Comparison of ENCODE assay signal across 27 cellular contexts in the genomic region with DNA sequence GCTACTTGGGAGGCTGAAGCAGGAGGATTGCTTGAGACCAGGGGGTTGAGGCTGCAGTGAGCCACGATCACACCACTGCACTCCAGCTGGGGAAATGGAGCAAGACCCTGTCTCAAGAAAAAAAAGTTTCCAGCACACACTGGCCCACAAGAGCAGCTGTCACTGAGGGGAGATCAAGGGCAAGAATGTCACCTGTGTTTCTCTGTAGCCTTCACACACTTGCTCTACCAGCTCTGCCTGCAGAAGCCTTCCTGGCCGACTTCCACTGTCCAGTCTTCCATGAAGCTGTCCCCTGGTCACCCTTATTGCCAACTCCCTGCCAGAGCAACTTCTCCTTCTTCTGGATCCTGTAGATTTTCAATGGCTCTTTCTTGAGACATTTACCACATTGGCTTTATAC.
"Had no signal": no experiment of that assay in that cellular context is flagged by ENCODE, and none has a peak within 500 bp of the region (broad histone marks: within the 10 kb centered on the region; RNA-seq: fewer than 3 reads in every experiment).

No MANE protein-coding gene starts in this region.

- DNase-seq: activated CD4-positive, alpha-beta memory T cell treated with anti-CD3 and anti-CD28 coated beads, Interleukin-2, amount 10 ng/mL, durations not matched to agents 7 days and 5 days; activated CD4-positive, alpha-beta T cell treated with anti-CD3 and anti-CD28 coated beads for 1 hour; activated CD4-positive, alpha-beta T cell treated with anti-CD3 and anti-CD28 coated beads for 4 hours; activated CD4-positive, alpha-beta T cell treated with anti-CD3 and anti-CD28 coated beads, Interleukin-2, amount 10 ng/mL, durations not matched to agents 7 days and 5 days; activated CD4-positive, alpha-beta T cell treated with anti-CD3 and anti-CD28 coated beads, Interleukin-2, amount 50 U/mL, for 4 hours; activated CD4-positive, CD25-positive, alpha-beta regulatory T cell; activated effector memory CD4-positive, alpha-beta T cell treated with anti-CD3 and anti-CD28 coated beads, Interleukin-2, amount 50 U/mL, for 16 hours; activated naive CD4-positive, alpha-beta T cell treated with anti-CD3 and anti-CD28 coated beads for 36 hours; activated naive CD8-positive, alpha-beta T cell treated with anti-CD3 and anti-CD28 coated beads for 36 hours; activated naive CD8-positive, alpha-beta T cell treated with anti-CD3 and anti-CD28 coated beads, Interleukin-2, amount 50 U/mL, for 24 hours; activated T-cell treated with anti-CD3 and anti-CD28 coated beads, Interleukin-2, amount 50 U/mL, for 1 hour; activated T-cell treated with anti-CD3 and anti-CD28 coated beads, Interleukin-2, amount 50 U/mL, for 48 hours; brain microvascular endothelial cell; cortex of kidney; dermis blood vessel endothelial cell; effector CD8-positive, alpha-beta T cell; foreskin keratinocyte; gastrocnemius medialis; glutamatergic neuron; heart left ventricle; T-helper 2 cell had no signal

- H3K9me3 ChIP-seq: adrenal gland, ascending aorta, gastrocnemius medialis, heart left ventricle had no signal

- H3K36me3 Mint-ChIP-seq: activated naive CD4-positive, alpha-beta T cell treated with anti-CD3 and anti-CD28 coated beads, Interleukin-2, amount 50 U/mL, for 24 hours; activated naive CD8-positive, alpha-beta T cell treated with anti-CD3 and anti-CD28 coated beads for 36 hours had no signal

- H3K4me1 ChIP-seq: adrenal gland, ascending aorta, foreskin keratinocyte, gastrocnemius medialis, heart left ventricle had no signal

- H3K27me3 Mint-ChIP-seq: activated CD4-positive, alpha-beta T cell treated with anti-CD3 and anti-CD28 coated beads, Interleukin-2, amount 10 ng/mL, durations not matched to agents 7 days and 5 days had no signal

- H3K4me1 Mint-ChIP-seq: activated CD4-positive, alpha-beta memory T cell treated with anti-CD3 and anti-CD28 coated beads, Interleukin-2, amount 10 ng/mL, durations not matched to agents 7 days and 5 days; activated CD4-positive, alpha-beta T cell treated with anti-CD3 and anti-CD28 coated beads, Interleukin-2, amount 10 ng/mL, durations not matched to agents 7 days and 5 days; activated naive CD4-positive, alpha-beta T cell treated with anti-CD3 and anti-CD28 coated beads, Interleukin-2, amount 50 U/mL, for 24 hours; activated naive CD8-positive, alpha-beta T cell treated with anti-CD3 and anti-CD28 coated beads for 36 hours; activated naive CD8-positive, alpha-beta T cell treated with anti-CD3 and anti-CD28 coated beads, Interleukin-2, amount 50 U/mL, for 24 hours; central memory CD8-positive, alpha-beta T cell had no signal

- H3K36me3 ChIP-seq: adrenal gland, ascending aorta, brain microvascular endothelial cell, gastrocnemius medialis, heart left ventricle had no signal

- H3K27ac ChIP-seq: adrenal gland, ascending aorta, brain microvascular endothelial cell, foreskin keratinocyte, gastrocnemius medialis, heart left ventricle had no signal

- H3K27me3 ChIP-seq: adrenal gland, ascending aorta, brain microvascular endothelial cell, foreskin keratinocyte, gastrocnemius medialis had no signal

- H3K4me3 ChIP-seq: adrenal gland, ascending aorta, gastrocnemius medialis, heart left ventricle had no signal

- H3K9me3 Mint-ChIP-seq: activated CD4-positive, alpha-beta memory T cell treated with anti-CD3 and anti-CD28 coated beads, Interleukin-2, amount 10 ng/mL, durations not matched to agents 7 days and 5 days; activated CD4-positive, alpha-beta T cell treated with anti-CD3 and anti-CD28 coated beads, Interleukin-2, amount 10 ng/mL, durations not matched to agents 7 days and 5 days; activated naive CD4-positive, alpha-beta T cell treated with anti-CD3 and anti-CD28 coated beads for 36 hours; activated naive CD4-positive, alpha-beta T cell treated with anti-CD3 and anti-CD28 coated beads, Interleukin-2, amount 50 U/mL, for 24 hours; activated naive CD8-positive, alpha-beta T cell treated with anti-CD3 and anti-CD28 coated beads, Interleukin-2, amount 50 U/mL, for 24 hours; activated T-helper 1 cell treated with anti-CD3 and anti-CD28 coated beads, Interleukin-12 subunit alpha, Interleukin-12 subunit beta, Interleukin-2, Interleukin-4 antibody, amounts not matched to agents 30 ng/mL and 10 ng/mL and 1 ng/mL, durations not matched to agents 14 hours and 24 hours and 36 hours; activated T-helper 2 cell treated with anti-CD3 and anti-CD28 coated beads, Interferon-gamma antibody, Interleukin-2, Interleukin-4, amounts not matched to agents 10 μg/mL and 5 μg/mL and 100 μg/mL, durations not matched to agents 14 hours and 24 hours and 36 hours; central memory CD8-positive, alpha-beta T cell had no signal

- H3K27ac Mint-ChIP-seq: activated CD4-positive, alpha-beta memory T cell treated with anti-CD3 and anti-CD28 coated beads, Interleukin-2, amount 10 ng/mL, durations not matched to agents 7 days and 5 days; activated CD4-positive, alpha-beta T cell treated with anti-CD3 and anti-CD28 coated beads, Interleukin-2, amount 10 ng/mL, durations not matched to agents 7 days and 5 days; activated naive CD4-positive, alpha-beta T cell treated with anti-CD3 and anti-CD28 coated beads for 36 hours; activated naive CD4-positive, alpha-beta T cell treated with anti-CD3 and anti-CD28 coated beads, Interleukin-2, amount 50 U/mL, for 24 hours; activated naive CD8-positive, alpha-beta T cell treated with anti-CD3 and anti-CD28 coated beads for 36 hours; activated naive CD8-positive, alpha-beta T cell treated with anti-CD3 and anti-CD28 coated beads, Interleukin-2, amount 50 U/mL, for 24 hours; activated T-helper 1 cell treated with anti-CD3 and anti-CD28 coated beads, Interleukin-12 subunit alpha, Interleukin-12 subunit beta, Interleukin-2, Interleukin-4 antibody, amounts not matched to agents 30 ng/mL and 10 ng/mL and 1 ng/mL, durations not matched to agents 14 hours and 24 hours and 36 hours; activated T-helper 2 cell treated with anti-CD3 and anti-CD28 coated beads, Interferon-gamma antibody, Interleukin-2, Interleukin-4, amounts not matched to agents 10 μg/mL and 5 μg/mL and 100 μg/mL, durations not matched to agents 14 hours and 24 hours and 36 hours had no signal

- H3K4me3 Mint-ChIP-seq: activated CD4-positive, alpha-beta memory T cell treated with anti-CD3 and anti-CD28 coated beads, Interleukin-2, amount 10 ng/mL, durations not matched to agents 7 days and 5 days; activated CD4-positive, alpha-beta T cell treated with anti-CD3 and anti-CD28 coated beads, Interleukin-2, amount 10 ng/mL, durations not matched to agents 7 days and 5 days; activated naive CD4-positive, alpha-beta T cell treated with anti-CD3 and anti-CD28 coated beads for 36 hours; activated naive CD4-positive, alpha-beta T cell treated with anti-CD3 and anti-CD28 coated beads, Interleukin-2, amount 50 U/mL, for 24 hours; activated naive CD8-positive, alpha-beta T cell treated with anti-CD3 and anti-CD28 coated beads for 36 hours; activated naive CD8-positive, alpha-beta T cell treated with anti-CD3 and anti-CD28 coated beads, Interleukin-2, amount 50 U/mL, for 24 hours; activated T-helper 1 cell treated with anti-CD3 and anti-CD28 coated beads, Interleukin-12 subunit alpha, Interleukin-12 subunit beta, Interleukin-2, Interleukin-4 antibody, amounts not matched to agents 30 ng/mL and 10 ng/mL and 1 ng/mL, durations not matched to agents 14 hours and 24 hours and 36 hours; central memory CD8-positive, alpha-beta T cell had no signal
